Comparison of ENCODE assay signal across 11 cellular contexts in genomic region chr7:40833541-40834234, GRCh38.
DNase-seq lines count a peak whose midpoint lies in the region; ATAC-seq and TF ChIP-seq lines count a peak whose summit lies in the region.
"Had no signal": no experiment of that assay in that cellular context is flagged by ENCODE, and none has a peak within 500 bp of the region (broad histone marks: within the 10 kb centered on the region; RNA-seq: fewer than 3 reads in every experiment).

No MANE protein-coding gene starts in this region.

- no peaks in the 10 kb centered on the region for H3K36me3 ChIP-seq in Panc1 (ENCODE audit: control insufficient read depth, insufficient read depth, low read length)
- H3K36me3 ChIP-seq: heart right ventricle had no signal

- no peaks in the 10 kb centered on the region for H3K4me1 ChIP-seq in Panc1 (ENCODE audit: control insufficient read depth, insufficient read depth, low read length)
- H3K4me1 ChIP-seq: heart right ventricle had no signal

- no peak overlapping the region for H3K27ac ChIP-seq in Panc1 (ENCODE audit: low read length)
- H3K27ac ChIP-seq: heart right ventricle, KMS-11 had no signal

- TF ChIP-seq CTCF in Panc1 (IDR thresholded peaks at IDR 0.05) (peak; percentile 30; the same call in 1 of the 2 replicates), epithelial cell of proximal tubule (conservative IDR thresholded peaks at IDR 0.05; ENCODE audit: low read depth, low read length) (peak; percentile 67)

- in situ Hi-C loops in Panc1 (cut with HindIII; ENCODE audit: low pct_unique_long_range_greater_than_20kb, low sequenced_read_pairs) = no loop called here

- H3K27me3 ChIP-seq in Panc1 (ENCODE audit: control insufficient read depth, insufficient read depth, low read length) = no peaks in the 10 kb centered on the region
- H3K27me3 ChIP-seq: heart right ventricle had no signal

- CTCF ChIA-PET in Panc1 (lab: Charles Lee) = no interaction called here

- intact Hi-C loops in Panc1 (cut with micrococcal nuclease; ENCODE audit: unreplicated experiment) = loop anchor here (1.0 kb wide), 1 partner anchor 12 kb away; no protein-coding TSS in a partner anchor

- DNase-seq in Panc1 (ENCODE audit: low read depth, low spot score) (no peak), epithelial cell of proximal tubule (ENCODE audit: low read depth) (no peak), renal cortical epithelial cell (ENCODE audit: low read depth) (peak; percentile 31), NCI-H146 (lab: John Stamatoyannopoulos, UW) (no peak)
- DNase-seq: heart right ventricle, NCI-H69 had no signal

- H3K4me3 ChIP-seq in Panc1 (ENCODE audit: low read depth in 2 of 2, low read length in 2 of 2) (no peak overlapping the region), epithelial cell of proximal tubule (ENCODE audit: low read depth, low read length) (no peak overlapping the region)
- H3K4me3 ChIP-seq: heart right ventricle had no signal

- H3K9me3 ChIP-seq in Panc1 (ENCODE audit: control insufficient read depth, insufficient read depth, low read depth, low read length) = no peaks in the 10 kb centered on the region
- H3K9me3 ChIP-seq: heart right ventricle had no signal

- no TSS peak for BruUV-seq in Panc1 (replicated peaks; lab: Mats Ljungman, UMichigan)

- POLR2A ChIA-PET in Panc1 (lab: Charles Lee) = no interaction called here

- ATAC-seq in GM18868 (IDR thresholded peaks at IDR 0.05; ENCODE audit: unreplicated experiment) (peak; percentile 41), Panc1 (no peak), GM21529 (IDR thresholded peaks at IDR 0.05; ENCODE audit: unreplicated experiment) (no peak), HG03097 (IDR thresholded peaks at IDR 0.05; ENCODE audit: low FRiP score, unreplicated experiment) (no peak)
- ATAC-seq: stimulated activated effector memory CD8-positive, alpha-beta T cell treated with anti-CD3 and anti-CD28 coated beads, Interleukin-12 subunit alpha, Interleukin-12 subunit beta, amount 100 ng/mL, for 72 hours had no signal
